Comparison of ENCODE assay signal across 7 cellular contexts in genomic region chr11:15208570-15209222, GRCh38.
A peak's percentile ranks its signal among the peaks of the same experiment; 100 is the strongest.
DNase-seq lines count a peak whose midpoint lies in the region; ATAC-seq, FAIRE-seq and TF ChIP-seq lines count a peak whose summit lies in the region.

No MANE protein-coding gene starts in this region.

- TF ChIP-seq POLR2A in GM12892 (IDR thresholded peaks at IDR 0.05; ENCODE audit: low read depth, low read length) (no peak), HCT116 (IDR thresholded peaks at IDR 0.05; ENCODE audit: borderline replicate concordance, extremely low read depth, insufficient read depth, insufficient read length) (no peak)

- no peaks in the 10 kb centered on the region for H3K9me2 ChIP-seq in HCT116 (ENCODE audit: insufficient read depth)

- H3K36me3 ChIP-seq in HCT116 (ENCODE audit: control insufficient read depth in 1 of 2, insufficient read depth in 2 of 2, low read length in 2 of 2) (no peaks in the 10 kb centered on the region), MG63 (no peaks in the 10 kb centered on the region), adipocyte (ENCODE audit: control insufficient read depth, insufficient read depth, low read length, severe bottlenecking) (no peaks in the 10 kb centered on the region)

- DNase-seq in GM12892 (ENCODE audit: insufficient read length) (peak; percentile 69), HCT116 (ENCODE audit: low read depth, low spot score) (peak; percentile 43), MG63 (peak; percentile 47), T-helper 1 cell (peak; percentile 23 to 65 (median 54)), adipocyte (ENCODE audit: low read depth) (peak; percentile 87), left cardiac atrium (peak; percentile 70), retinal pigment epithelial cell (ENCODE audit: low read depth) (no peak)

- H3K9ac ChIP-seq in HCT116 (ENCODE audit: low read length) (no peak overlapping the region), adipocyte (ENCODE audit: low read length) (no peak overlapping the region)

- no peaks in the 10 kb centered on the region for H3K4me1 ChIP-seq in HCT116 (ENCODE audit: control insufficient read depth in 1 of 2, insufficient read depth in 2 of 2, low read length in 2 of 2)
- H3K4me1 ChIP-seq in adipocyte (ENCODE audit: control insufficient read depth, insufficient read depth, low read length): no peaks in the 10 kb centered on the region

- RAD21 ChIA-PET in HCT116 (lab: Charles Lee; ENCODE audit: low non-redundant PET in 1 of 2, low total read pairs in 2 of 2, uncharacterized antibody in 2 of 2, unreplicated experiment in 2 of 2): interaction anchor here in 1 of 2 experiments (0.5 to 1.9 kb wide), 2 partner anchors 300 to 731 kb away, joined by 4 to 5 read pairs; no protein-coding TSS in a partner anchor

- H3K27me3 ChIP-seq in HCT116 (ENCODE audit: insufficient read depth, low read length): no peaks in the 10 kb centered on the region
- no peaks in the 10 kb centered on the region for H3K27me3 ChIP-seq in MG63
- H3K27me3 ChIP-seq in adipocyte (replicated peaks; ENCODE audit: control insufficient read depth, insufficient read depth, low read length): peaks cover 11% of the 10 kb centered on the region

- no peak overlapping the region for H2AFZ ChIP-seq in HCT116 (ENCODE audit: low read depth, low read length, poor library complexity, severe bottlenecking)

- CTCF ChIA-PET in HCT116 (lab: Charles Lee): interaction anchor here (1.6 to 5.6 kb wide), 3 partner anchors 108 to 419 kb away, joined by 7 to 61 read pairs (median 42); no protein-coding TSS in a partner anchor

- peak; percentile 98 for TF ChIP-seq RAD21 in HCT116 (IDR thresholded peaks at IDR 0.05; ENCODE audit: low read depth)

- POLR2A ChIA-PET in HCT116 (lab: Charles Lee): no interaction called here

- no peak overlapping the region for H3K27ac ChIP-seq in HCT116 (ENCODE audit: low read depth, low read length)

- ATAC-seq in HCT116 (peak; percentile 99), left cardiac atrium (peak; percentile 90 to 93)

- FAIRE-seq in GM12892 (lab: Jason Lieb, UNC): peak; percentile 97

- no TSS peak for BruUV-seq in HCT116 (replicated peaks; lab: Mats Ljungman, UMichigan)

- TF ChIP-seq CTCF in HCT116 (IDR thresholded peaks at IDR 0.05 in 2 of 3, conservative IDR thresholded peaks at IDR 0.05 in 1 of 3; ENCODE audit: borderline replicate concordance in 1 of 3, insufficient read depth in 1 of 3, low read depth in 2 of 3, low read length in 2 of 3) (peak; percentile 83 to 95 (median 90)), retinal pigment epithelial cell (conservative IDR thresholded peaks at IDR 0.05; ENCODE audit: low read depth, low read length) (peak; percentile 89)

- no peaks in the 10 kb centered on the region for H3K79me2 ChIP-seq in HCT116 (ENCODE audit: insufficient read depth, low read length)

- H3K4me3 ChIP-seq in HCT116 (replicated peaks in 1 of 2; ENCODE audit: low read depth in 1 of 2, low read length in 2 of 2) (no peak overlapping the region), MG63 (no peak overlapping the region), adipocyte (ENCODE audit: low read length) (no peak overlapping the region), retinal pigment epithelial cell (ENCODE audit: low read length) (no peak overlapping the region)

- no peaks in the 10 kb centered on the region for H3K9me3 ChIP-seq in HCT116 (ENCODE audit: control insufficient read depth in 1 of 2, insufficient read depth in 1 of 2, low read depth in 1 of 2, low read length in 2 of 2)
- no peaks in the 10 kb centered on the region for H3K9me3 ChIP-seq in MG63
- H3K9me3 ChIP-seq in adipocyte (ENCODE audit: control insufficient read depth, low read length): no peaks in the 10 kb centered on the region

- intact Hi-C loops in HCT116 (cut with micrococcal nuclease): loop anchor here (1.0 to 2.0 kb wide), 6 partner anchors 107 to 418 kb away; no protein-coding TSS in a partner anchor
- intact Hi-C loops in left cardiac atrium (cut with DNase I): loop anchor here (1.0 to 5.0 kb wide), 3 partner anchors 106 to 301 kb away; no protein-coding TSS in a partner anchor

- no peak overlapping the region for H3K4me2 ChIP-seq in HCT116 (ENCODE audit: low read length)

- H4K20me1 ChIP-seq in HCT116 (ENCODE audit: insufficient read depth): no peaks in the 10 kb centered on the region

TF ChIP-seq in HCT116, 20 proteins besides CTCF, POLR2A, EP300 and RAD21:
- no peak for TF ChIP-seq SIN3A (IDR thresholded peaks at IDR 0.05; ENCODE audit: low read depth)
- TF ChIP-seq, protein P1, sequence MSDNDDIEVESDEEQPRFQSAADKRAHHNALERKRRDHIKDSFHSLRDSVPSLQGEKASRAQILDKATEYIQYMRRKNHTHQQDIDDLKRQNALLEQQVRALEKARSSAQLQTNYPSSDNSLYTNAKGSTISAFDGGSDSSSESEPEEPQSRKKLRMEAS (IDR thresholded peaks at IDR 0.05): no peak
- TF ChIP-seq SRF (IDR thresholded peaks at IDR 0.05; ENCODE audit: low read depth): no peak
- TF ChIP-seq ATF3 (IDR thresholded peaks at IDR 0.05): no peak
- no peak for TF ChIP-seq ZNF274 (IDR thresholded peaks at IDR 0.05; ENCODE audit: low read depth, low read length)
- TF ChIP-seq, protein P2, sequence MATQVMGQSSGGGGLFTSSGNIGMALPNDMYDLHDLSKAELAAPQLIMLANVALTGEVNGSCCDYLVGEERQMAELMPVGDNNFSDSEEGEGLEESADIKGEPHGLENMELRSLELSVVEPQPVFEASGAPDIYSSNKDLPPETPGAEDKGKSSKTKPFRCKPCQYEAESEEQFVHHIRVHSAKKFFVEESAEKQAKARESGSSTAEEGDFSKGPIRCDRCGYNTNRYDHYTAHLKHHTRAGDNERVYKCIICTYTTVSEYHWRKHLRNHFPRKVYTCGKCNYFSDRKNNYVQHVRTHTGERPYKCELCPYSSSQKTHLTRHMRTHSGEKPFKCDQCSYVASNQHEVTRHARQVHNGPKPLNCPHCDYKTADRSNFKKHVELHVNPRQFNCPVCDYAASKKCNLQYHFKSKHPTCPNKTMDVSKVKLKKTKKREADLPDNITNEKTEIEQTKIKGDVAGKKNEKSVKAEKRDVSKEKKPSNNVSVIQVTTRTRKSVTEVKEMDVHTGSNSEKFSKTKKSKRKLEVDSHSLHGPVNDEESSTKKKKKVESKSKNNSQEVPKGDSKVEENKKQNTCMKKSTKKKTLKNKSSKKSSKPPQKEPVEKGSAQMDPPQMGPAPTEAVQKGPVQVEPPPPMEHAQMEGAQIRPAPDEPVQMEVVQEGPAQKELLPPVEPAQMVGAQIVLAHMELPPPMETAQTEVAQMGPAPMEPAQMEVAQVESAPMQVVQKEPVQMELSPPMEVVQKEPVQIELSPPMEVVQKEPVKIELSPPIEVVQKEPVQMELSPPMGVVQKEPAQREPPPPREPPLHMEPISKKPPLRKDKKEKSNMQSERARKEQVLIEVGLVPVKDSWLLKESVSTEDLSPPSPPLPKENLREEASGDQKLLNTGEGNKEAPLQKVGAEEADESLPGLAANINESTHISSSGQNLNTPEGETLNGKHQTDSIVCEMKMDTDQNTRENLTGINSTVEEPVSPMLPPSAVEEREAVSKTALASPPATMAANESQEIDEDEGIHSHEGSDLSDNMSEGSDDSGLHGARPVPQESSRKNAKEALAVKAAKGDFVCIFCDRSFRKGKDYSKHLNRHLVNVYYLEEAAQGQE (IDR thresholded peaks at IDR 0.05; ENCODE audit: low read depth): no peak
- TF ChIP-seq YY1 (IDR thresholded peaks at IDR 0.05; ENCODE audit: extremely low read depth, insufficient replicate concordance, low read depth, low read length): no peak
- TF ChIP-seq ELF1 (IDR thresholded peaks at IDR 0.05; ENCODE audit: borderline replicate concordance, low read depth): no peak
- TF ChIP-seq TCF7L2 (IDR thresholded peaks at IDR 0.05; ENCODE audit: borderline replicate concordance, extremely low read depth, insufficient read depth, insufficient read length): no peak
- no peak for TF ChIP-seq EZH2 (IDR thresholded peaks at IDR 0.05)
- no peak for TF ChIP-seq FOSL1 (IDR thresholded peaks at IDR 0.05; ENCODE audit: low read depth)
- TF ChIP-seq EGR1 (IDR thresholded peaks at IDR 0.05; ENCODE audit: low read depth): no peak
- TF ChIP-seq CEBPB (IDR thresholded peaks at IDR 0.05; ENCODE audit: low read depth): no peak
- TF ChIP-seq EZH2phosphoT487 (IDR thresholded peaks at IDR 0.05; ENCODE audit: borderline replicate concordance): no peak
- no peak for TF ChIP-seq ZBTB33 (IDR thresholded peaks at IDR 0.05; ENCODE audit: extremely low read depth, insufficient replicate concordance, low read length)
- TF ChIP-seq JUND (IDR thresholded peaks at IDR 0.05): no peak
